38 cellular contexts compared by ENCODE assay signal in the genomic region with DNA sequence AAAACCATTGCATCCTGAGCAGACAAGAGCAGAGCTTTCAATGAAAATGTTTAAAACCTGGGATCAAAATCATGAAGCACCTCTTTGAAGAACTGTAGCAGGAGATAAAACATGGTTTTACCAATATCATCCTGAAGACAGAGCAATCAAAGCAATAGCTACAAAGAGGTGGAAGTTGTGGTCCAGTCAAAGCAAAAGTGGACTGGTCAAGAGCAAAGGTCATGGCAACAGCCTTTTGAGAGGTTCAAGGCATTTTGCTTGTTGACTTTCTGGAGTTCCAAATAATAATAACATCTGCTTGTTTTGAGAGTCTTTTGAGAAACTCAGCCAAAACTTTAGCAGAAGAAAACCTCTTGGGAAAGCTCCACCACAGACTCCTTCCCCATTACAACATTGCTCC.
"Had no signal": no experiment of that assay in that cellular context is flagged by ENCODE, and none has a peak within 500 bp of the region (broad histone marks: within the 10 kb centered on the region; RNA-seq: fewer than 3 reads in every experiment).

No MANE protein-coding gene starts in this region.

- H3K4me3 Mint-ChIP-seq: activated naive CD4-positive, alpha-beta T cell treated with anti-CD3 and anti-CD28 coated beads for 36 hours; activated naive CD4-positive, alpha-beta T cell treated with anti-CD3 and anti-CD28 coated beads, Interleukin-2, amount 10 ng/mL, durations not matched to agents 7 days and 5 days; activated naive CD4-positive, alpha-beta T cell treated with anti-CD3 and anti-CD28 coated beads, Interleukin-2, amount 50 U/mL, for 24 hours; activated naive CD8-positive, alpha-beta T cell; activated naive CD8-positive, alpha-beta T cell treated with anti-CD3 and anti-CD28 coated beads for 36 hours; activated naive CD8-positive, alpha-beta T cell treated with anti-CD3 and anti-CD28 coated beads, Interleukin-2, amount 10 ng/mL, durations not matched to agents 7 days and 5 days; activated naive CD8-positive, alpha-beta T cell treated with anti-CD3 and anti-CD28 coated beads, Interleukin-2, amount 50 U/mL, for 24 hours; activated T-cell treated with anti-CD3 and anti-CD28 coated beads, Interleukin-2, amount 50 U/mL, for 4 hours; activated T-cell treated with anti-CD3 and anti-CD28 coated beads, Interleukin-2, amount 50 U/mL, for 72 hours; activated T-helper 1 cell treated with anti-CD3 and anti-CD28 coated beads, Interleukin-12 subunit alpha, Interleukin-12 subunit beta, Interleukin-2, Interleukin-4 antibody, amounts not matched to agents 30 ng/mL and 10 ng/mL and 1 ng/mL, durations not matched to agents 14 hours and 24 hours and 36 hours; activated T-helper 17 cell treated with anti-CD3 and anti-CD28 coated beads, Interleukin-2, amount 50 U/mL, for 72 hours; brain; central memory CD8-positive, alpha-beta T cell had no signal

- DNase-seq: activated effector memory CD4-positive, alpha-beta T cell treated with anti-CD3 and anti-CD28 coated beads, Interleukin-2, amount 50 U/mL, for 16 hours; activated effector memory CD4-positive, alpha-beta T cell treated with Interleukin-2 at 50 U/mL for 16 hours; activated gamma-delta T cell; activated gamma-delta T cell treated with Interleukin-2 at 50 U/mL for 16 hours; activated naive CD4-positive, alpha-beta T cell; activated naive CD4-positive, alpha-beta T cell treated with anti-CD3 and anti-CD28 coated beads for 36 hours; activated naive CD4-positive, alpha-beta T cell treated with anti-CD3 and anti-CD28 coated beads, Interleukin-2, amount 10 ng/mL, durations not matched to agents 7 days and 5 days; activated naive CD4-positive, alpha-beta T cell treated with anti-CD3 and anti-CD28 coated beads, Interleukin-2, amount 50 U/mL, for 16 hours; activated naive CD4-positive, alpha-beta T cell treated with Interleukin-2 at 50 U/mL for 16 hours; activated naive CD8-positive, alpha-beta T cell treated with anti-CD3 and anti-CD28 coated beads for 36 hours; activated naive CD8-positive, alpha-beta T cell treated with anti-CD3 and anti-CD28 coated beads, Interleukin-2, amount 10 ng/mL, durations not matched to agents 7 days and 5 days; activated naive CD8-positive, alpha-beta T cell treated with anti-CD3 and anti-CD28 coated beads, Interleukin-2, amount 50 U/mL, for 24 hours; activated T-cell treated with anti-CD3 and anti-CD28 coated beads, Interleukin-2, amount 50 U/mL, for 4 hours; activated T-cell treated with anti-CD3 and anti-CD28 coated beads, Interleukin-2, amount 50 U/mL, for 48 hours; activated T-cell treated with anti-CD3 and anti-CD28 coated beads, Interleukin-2, amount 50 U/mL, for 72 hours; adrenal gland; amniotic stem cell; amygdala; anterior cingulate cortex; aorta; body of pancreas; brain microvascular endothelial cell; caudate nucleus; central memory CD4-positive, alpha-beta T cell; cerebellar nuclear complex had no signal

- H3K27ac ChIP-seq: adrenal gland, ascending aorta, body of pancreas, brain microvascular endothelial cell, breast epithelium, cardiac muscle cell had no signal

- H3K4me1 Mint-ChIP-seq: activated naive CD4-positive, alpha-beta T cell treated with anti-CD3 and anti-CD28 coated beads, Interleukin-2, amount 10 ng/mL, durations not matched to agents 7 days and 5 days; activated naive CD4-positive, alpha-beta T cell treated with anti-CD3 and anti-CD28 coated beads, Interleukin-2, amount 50 U/mL, for 24 hours; activated naive CD8-positive, alpha-beta T cell treated with anti-CD3 and anti-CD28 coated beads for 36 hours; activated naive CD8-positive, alpha-beta T cell treated with anti-CD3 and anti-CD28 coated beads, Interleukin-2, amount 10 ng/mL, durations not matched to agents 7 days and 5 days; activated naive CD8-positive, alpha-beta T cell treated with anti-CD3 and anti-CD28 coated beads, Interleukin-2, amount 50 U/mL, for 24 hours; activated T-helper 17 cell treated with anti-CD3 and anti-CD28 coated beads, Interleukin-2, amount 50 U/mL, for 72 hours; brain; central memory CD8-positive, alpha-beta T cell had no signal

- H3K9me3 ChIP-seq: adrenal gland, ascending aorta, body of pancreas, breast epithelium had no signal

- ATAC-seq: activated naive CD4-positive, alpha-beta T cell treated with anti-CD3 and anti-CD28 coated beads, Interleukin-2, amount 50 U/mL, for 72 hours; activated naive CD8-positive, alpha-beta T cell treated with anti-CD3 and anti-CD28 coated beads, Interleukin-2, amount 50 U/mL, for 24 hours; activated T-cell treated with anti-CD3 and anti-CD28 coated beads, Interleukin-2, amount 50 U/mL, for 4 hours; activated T-cell treated with anti-CD3 and anti-CD28 coated beads, Interleukin-2, amount 50 U/mL, for 72 hours; activated T-helper 17 cell treated with anti-CD3 and anti-CD28 coated beads, Interleukin-2, amount 50 U/mL, for 72 hours; body of pancreas had no signal

- H3K27me3 Mint-ChIP-seq: activated naive CD4-positive, alpha-beta T cell treated with anti-CD3 and anti-CD28 coated beads, Interleukin-2, amount 10 ng/mL, durations not matched to agents 7 days and 5 days; activated naive CD4-positive, alpha-beta T cell treated with anti-CD3 and anti-CD28 coated beads, Interleukin-2, amount 50 U/mL, for 24 hours; activated naive CD8-positive, alpha-beta T cell; activated naive CD8-positive, alpha-beta T cell treated with anti-CD3 and anti-CD28 coated beads for 36 hours; activated naive CD8-positive, alpha-beta T cell treated with anti-CD3 and anti-CD28 coated beads, Interleukin-2, amount 10 ng/mL, durations not matched to agents 7 days and 5 days; activated naive CD8-positive, alpha-beta T cell treated with anti-CD3 and anti-CD28 coated beads, Interleukin-2, amount 50 U/mL, for 24 hours; activated T-helper 17 cell treated with anti-CD3 and anti-CD28 coated beads, Interleukin-2, amount 50 U/mL, for 72 hours; central memory CD8-positive, alpha-beta T cell had no signal

- FAIRE-seq: astrocyte, bronchial epithelial cell had no signal

- H3K36me3 ChIP-seq: adrenal gland, ascending aorta, brain microvascular endothelial cell, breast epithelium, cardiac muscle cell had no signal

- H3K36me3 Mint-ChIP-seq: activated naive CD4-positive, alpha-beta T cell treated with anti-CD3 and anti-CD28 coated beads, Interleukin-2, amount 10 ng/mL, durations not matched to agents 7 days and 5 days; activated naive CD4-positive, alpha-beta T cell treated with anti-CD3 and anti-CD28 coated beads, Interleukin-2, amount 50 U/mL, for 24 hours; activated naive CD4-positive, alpha-beta T cell treated with anti-CD3 and anti-CD28 coated beads, Interleukin-2, amount 50 U/mL, for 72 hours; activated naive CD8-positive, alpha-beta T cell; activated naive CD8-positive, alpha-beta T cell treated with anti-CD3 and anti-CD28 coated beads for 36 hours; activated naive CD8-positive, alpha-beta T cell treated with anti-CD3 and anti-CD28 coated beads, Interleukin-2, amount 10 ng/mL, durations not matched to agents 7 days and 5 days; brain had no signal

- H3K4me1 ChIP-seq: adrenal gland, ascending aorta, body of pancreas, breast epithelium had no signal

- H3K27ac Mint-ChIP-seq: activated naive CD4-positive, alpha-beta T cell treated with anti-CD3 and anti-CD28 coated beads for 36 hours; activated naive CD4-positive, alpha-beta T cell treated with anti-CD3 and anti-CD28 coated beads, Interleukin-2, amount 10 ng/mL, durations not matched to agents 7 days and 5 days; activated naive CD4-positive, alpha-beta T cell treated with anti-CD3 and anti-CD28 coated beads, Interleukin-2, amount 50 U/mL, for 24 hours; activated naive CD4-positive, alpha-beta T cell treated with anti-CD3 and anti-CD28 coated beads, Interleukin-2, amount 50 U/mL, for 72 hours; activated naive CD8-positive, alpha-beta T cell; activated naive CD8-positive, alpha-beta T cell treated with anti-CD3 and anti-CD28 coated beads for 36 hours; activated naive CD8-positive, alpha-beta T cell treated with anti-CD3 and anti-CD28 coated beads, Interleukin-2, amount 10 ng/mL, durations not matched to agents 7 days and 5 days; activated naive CD8-positive, alpha-beta T cell treated with anti-CD3 and anti-CD28 coated beads, Interleukin-2, amount 50 U/mL, for 24 hours; activated T-cell treated with anti-CD3 and anti-CD28 coated beads, Interleukin-2, amount 50 U/mL, for 72 hours; activated T-helper 1 cell treated with anti-CD3 and anti-CD28 coated beads, Interleukin-12 subunit alpha, Interleukin-12 subunit beta, Interleukin-2, Interleukin-4 antibody, amounts not matched to agents 30 ng/mL and 10 ng/mL and 1 ng/mL, durations not matched to agents 14 hours and 24 hours and 36 hours; activated T-helper 17 cell treated with anti-CD3 and anti-CD28 coated beads, Interleukin-2, amount 50 U/mL, for 72 hours; activated T-helper 2 cell treated with anti-CD3 and anti-CD28 coated beads, Interferon-gamma antibody, Interleukin-2, Interleukin-4, amounts not matched to agents 10 μg/mL and 5 μg/mL and 100 μg/mL, durations not matched to agents 14 hours and 24 hours and 36 hours; brain had no signal

- H3K4me3 ChIP-seq: adrenal gland, ascending aorta, body of pancreas, breast epithelium, cardiac muscle cell had no signal

- H3K27me3 ChIP-seq: adrenal gland, ascending aorta, body of pancreas, brain microvascular endothelial cell, breast epithelium, cardiac muscle cell had no signal
